1 cellular context compared by ENCODE assay signal in the genomic region with DNA sequence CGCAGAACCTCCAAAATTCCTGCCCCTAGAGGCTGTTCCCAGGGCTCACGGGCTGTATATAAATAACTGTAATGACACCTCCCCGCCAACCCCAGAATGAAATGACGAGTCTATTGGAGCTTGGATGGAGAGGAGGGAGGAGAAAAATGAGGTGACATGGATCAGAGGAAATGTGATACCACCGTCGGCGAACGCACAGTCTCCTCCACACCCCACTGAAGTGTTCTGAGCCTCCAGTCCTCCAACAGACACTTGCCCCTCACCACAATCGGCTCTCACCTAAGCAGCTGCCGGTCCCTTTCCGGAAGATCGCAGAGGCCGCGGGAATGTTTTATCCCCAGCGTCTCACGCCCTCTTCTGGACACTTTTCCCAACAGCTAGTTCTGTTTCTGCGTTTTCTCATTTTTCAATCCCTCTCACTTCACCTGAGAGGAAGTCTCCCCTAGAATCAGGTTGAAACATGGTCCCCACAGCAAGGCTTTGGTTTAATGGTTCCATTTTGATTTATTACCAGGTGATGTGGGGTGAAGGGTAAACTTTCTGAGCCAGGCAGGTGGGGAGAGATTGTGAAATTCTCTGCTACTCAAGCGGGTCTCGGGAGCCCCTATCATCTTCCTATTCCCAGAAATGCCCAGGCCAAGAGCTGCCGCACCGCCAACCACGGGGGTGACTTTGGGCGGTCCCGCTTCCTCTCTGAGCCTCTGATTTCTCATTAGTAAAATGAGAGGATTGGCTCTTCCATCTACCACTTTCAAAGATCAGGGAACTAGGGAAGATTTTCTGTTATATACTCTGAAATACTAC.
TF ChIP-seq lines count a peak whose summit lies in the region.

No MANE protein-coding gene starts in this region.

TF ChIP-seq in GM12878, 131 proteins besides CTCF, POLR2A, EP300 and RAD21 (continued from another document):
- TF ChIP-seq, protein P1, sequence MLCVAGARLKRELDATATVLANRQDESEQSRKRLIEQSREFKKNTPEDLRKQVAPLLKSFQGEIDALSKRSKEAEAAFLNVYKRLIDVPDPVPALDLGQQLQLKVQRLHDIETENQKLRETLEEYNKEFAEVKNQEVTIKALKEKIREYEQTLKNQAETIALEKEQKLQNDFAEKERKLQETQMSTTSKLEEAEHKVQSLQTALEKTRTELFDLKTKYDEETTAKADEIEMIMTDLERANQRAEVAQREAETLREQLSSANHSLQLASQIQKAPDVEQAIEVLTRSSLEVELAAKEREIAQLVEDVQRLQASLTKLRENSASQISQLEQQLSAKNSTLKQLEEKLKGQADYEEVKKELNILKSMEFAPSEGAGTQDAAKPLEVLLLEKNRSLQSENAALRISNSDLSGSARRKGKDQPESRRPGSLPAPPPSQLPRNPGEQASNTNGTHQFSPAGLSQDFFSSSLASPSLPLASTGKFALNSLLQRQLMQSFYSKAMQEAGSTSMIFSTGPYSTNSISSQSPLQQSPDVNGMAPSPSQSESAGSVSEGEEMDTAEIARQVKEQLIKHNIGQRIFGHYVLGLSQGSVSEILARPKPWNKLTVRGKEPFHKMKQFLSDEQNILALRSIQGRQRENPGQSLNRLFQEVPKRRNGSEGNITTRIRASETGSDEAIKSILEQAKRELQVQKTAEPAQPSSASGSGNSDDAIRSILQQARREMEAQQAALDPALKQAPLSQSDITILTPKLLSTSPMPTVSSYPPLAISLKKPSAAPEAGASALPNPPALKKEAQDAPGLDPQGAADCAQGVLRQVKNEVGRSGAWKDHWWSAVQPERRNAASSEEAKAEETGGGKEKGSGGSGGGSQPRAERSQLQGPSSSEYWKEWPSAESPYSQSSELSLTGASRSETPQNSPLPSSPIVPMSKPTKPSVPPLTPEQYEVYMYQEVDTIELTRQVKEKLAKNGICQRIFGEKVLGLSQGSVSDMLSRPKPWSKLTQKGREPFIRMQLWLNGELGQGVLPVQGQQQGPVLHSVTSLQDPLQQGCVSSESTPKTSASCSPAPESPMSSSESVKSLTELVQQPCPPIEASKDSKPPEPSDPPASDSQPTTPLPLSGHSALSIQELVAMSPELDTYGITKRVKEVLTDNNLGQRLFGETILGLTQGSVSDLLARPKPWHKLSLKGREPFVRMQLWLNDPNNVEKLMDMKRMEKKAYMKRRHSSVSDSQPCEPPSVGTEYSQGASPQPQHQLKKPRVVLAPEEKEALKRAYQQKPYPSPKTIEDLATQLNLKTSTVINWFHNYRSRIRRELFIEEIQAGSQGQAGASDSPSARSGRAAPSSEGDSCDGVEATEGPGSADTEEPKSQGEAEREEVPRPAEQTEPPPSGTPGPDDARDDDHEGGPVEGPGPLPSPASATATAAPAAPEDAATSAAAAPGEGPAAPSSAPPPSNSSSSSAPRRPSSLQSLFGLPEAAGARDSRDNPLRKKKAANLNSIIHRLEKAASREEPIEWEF (IDR thresholded peaks at IDR 0.05; ENCODE audit: insufficient replicate concordance, low read depth, low read length) = no peak
- TF ChIP-seq, protein P2, sequence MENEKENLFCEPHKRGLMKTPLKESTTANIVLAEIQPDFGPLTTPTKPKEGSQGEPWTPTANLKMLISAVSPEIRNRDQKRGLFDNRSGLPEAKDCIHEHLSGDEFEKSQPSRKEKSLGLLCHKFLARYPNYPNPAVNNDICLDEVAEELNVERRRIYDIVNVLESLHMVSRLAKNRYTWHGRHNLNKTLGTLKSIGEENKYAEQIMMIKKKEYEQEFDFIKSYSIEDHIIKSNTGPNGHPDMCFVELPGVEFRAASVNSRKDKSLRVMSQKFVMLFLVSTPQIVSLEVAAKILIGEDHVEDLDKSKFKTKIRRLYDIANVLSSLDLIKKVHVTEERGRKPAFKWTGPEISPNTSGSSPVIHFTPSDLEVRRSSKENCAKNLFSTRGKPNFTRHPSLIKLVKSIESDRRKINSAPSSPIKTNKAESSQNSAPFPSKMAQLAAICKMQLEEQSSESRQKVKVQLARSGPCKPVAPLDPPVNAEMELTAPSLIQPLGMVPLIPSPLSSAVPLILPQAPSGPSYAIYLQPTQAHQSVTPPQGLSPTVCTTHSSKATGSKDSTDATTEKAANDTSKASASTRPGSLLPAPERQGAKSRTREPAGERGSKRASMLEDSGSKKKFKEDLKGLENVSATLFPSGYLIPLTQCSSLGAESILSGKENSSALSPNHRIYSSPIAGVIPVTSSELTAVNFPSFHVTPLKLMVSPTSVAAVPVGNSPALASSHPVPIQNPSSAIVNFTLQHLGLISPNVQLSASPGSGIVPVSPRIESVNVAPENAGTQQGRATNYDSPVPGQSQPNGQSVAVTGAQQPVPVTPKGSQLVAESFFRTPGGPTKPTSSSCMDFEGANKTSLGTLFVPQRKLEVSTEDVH (IDR thresholded peaks at IDR 0.05; ENCODE audit: low read depth, partially characterized antibody) = no peak
